Comparison of ENCODE assay signal across 1 cellular context in the genomic region with DNA sequence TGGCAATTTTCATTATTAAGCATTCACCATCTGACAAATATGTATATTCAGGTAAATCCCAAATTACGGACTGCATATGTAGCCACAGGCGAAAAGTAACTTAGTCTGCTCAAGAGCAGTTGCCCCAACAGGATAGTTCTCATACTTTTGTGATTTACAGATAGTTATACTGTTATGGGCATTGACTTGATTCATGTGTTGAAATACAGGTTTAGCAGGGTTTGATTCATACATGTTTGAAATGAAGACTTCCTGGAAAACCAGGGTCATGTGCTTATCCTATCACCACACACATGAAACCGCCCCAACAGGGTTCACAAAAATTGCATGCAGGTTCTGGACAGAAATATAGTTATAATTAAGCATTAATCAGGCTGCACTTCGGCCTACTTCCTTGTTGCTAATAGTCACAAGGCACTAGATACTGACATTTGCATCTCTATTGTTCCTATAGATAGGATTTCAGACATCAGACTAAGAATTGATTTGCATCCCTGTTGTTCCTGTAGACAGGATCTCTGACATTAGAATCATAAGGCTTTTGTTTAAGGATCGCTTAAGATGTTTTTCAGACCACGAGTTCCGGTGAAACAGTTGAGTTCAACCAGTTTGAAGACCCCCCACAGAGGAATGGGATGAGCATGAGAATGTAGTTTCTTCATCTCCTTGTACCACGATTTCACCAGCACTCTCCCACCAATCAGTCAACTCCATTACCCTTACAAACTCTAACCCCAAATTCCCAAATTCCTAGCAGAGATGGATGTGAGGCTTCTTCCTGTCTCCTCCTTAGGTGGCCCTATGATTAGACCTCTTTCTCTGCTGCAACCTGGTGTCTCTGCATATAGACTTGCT.
TF ChIP-seq lines count a peak whose summit lies in the region.

No MANE protein-coding gene starts in this region.

TF ChIP-seq in A549, 52 proteins besides CTCF, POLR2A, EP300 and RAD21 (continued from another document):
- TF ChIP-seq, protein P1, sequence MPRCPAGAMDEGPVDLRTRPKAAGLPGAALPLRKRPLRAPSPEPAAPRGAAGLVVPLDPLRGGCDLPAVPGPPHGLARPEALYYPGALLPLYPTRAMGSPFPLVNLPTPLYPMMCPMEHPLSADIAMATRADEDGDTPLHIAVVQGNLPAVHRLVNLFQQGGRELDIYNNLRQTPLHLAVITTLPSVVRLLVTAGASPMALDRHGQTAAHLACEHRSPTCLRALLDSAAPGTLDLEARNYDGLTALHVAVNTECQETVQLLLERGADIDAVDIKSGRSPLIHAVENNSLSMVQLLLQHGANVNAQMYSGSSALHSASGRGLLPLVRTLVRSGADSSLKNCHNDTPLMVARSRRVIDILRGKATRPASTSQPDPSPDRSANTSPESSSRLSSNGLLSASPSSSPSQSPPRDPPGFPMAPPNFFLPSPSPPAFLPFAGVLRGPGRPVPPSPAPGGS (IDR thresholded peaks at IDR 0.05): no peak
- TF ChIP-seq BHLHE40 (IDR thresholded peaks at IDR 0.05; ENCODE audit: low read depth, low read length): no peak
- TF ChIP-seq MYC (IDR thresholded peaks at IDR 0.05; ENCODE audit: borderline replicate concordance, low read length): no peak
- no peak for TF ChIP-seq USF2 (IDR thresholded peaks at IDR 0.05)
- TF ChIP-seq KDM1A (IDR thresholded peaks at IDR 0.05; ENCODE audit: low read depth): no peak
- no peak for TF ChIP-seq TFCP2L1 (CRISPR knock-in tag; IDR thresholded peaks at IDR 0.05)
